Comparison of ENCODE assay signal across 1 cellular context in the genomic region with DNA sequence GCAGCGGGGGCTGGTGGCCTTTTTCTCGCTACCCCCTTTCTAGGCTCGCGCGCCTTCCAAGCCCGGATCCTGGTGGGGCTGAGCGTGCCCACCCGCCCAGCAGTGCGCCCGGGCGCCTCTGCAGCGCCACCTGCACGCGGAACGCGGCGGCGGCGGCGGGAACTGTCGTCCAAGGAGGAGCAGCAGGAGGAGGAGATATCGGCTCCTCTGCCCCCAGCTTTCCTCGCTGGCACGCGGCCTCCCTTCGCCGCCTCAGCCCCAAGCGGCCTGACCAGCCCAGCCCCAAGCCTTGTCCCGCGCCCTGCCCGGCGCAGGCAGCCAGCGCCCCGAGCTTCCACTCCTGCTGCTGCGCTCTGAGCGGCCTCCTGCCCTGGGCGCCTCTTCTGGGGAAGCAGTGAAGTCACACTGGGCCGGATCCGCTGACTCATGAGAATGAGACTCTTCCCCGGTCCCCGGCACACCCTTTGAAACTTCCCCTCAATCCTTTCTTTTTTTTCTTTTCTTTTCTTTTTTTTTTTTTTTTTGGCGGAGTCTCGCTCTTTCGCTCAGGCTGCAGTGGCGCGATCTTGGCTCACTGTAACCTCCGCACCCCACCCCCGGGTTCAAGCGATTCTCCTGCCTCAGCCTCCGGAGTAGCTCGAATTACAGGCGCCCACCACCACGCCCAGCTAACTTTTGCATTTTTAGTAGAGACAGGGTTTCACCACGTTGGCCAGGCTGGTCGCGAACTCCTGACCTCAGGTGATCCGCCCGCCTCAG.
A peak's percentile ranks its signal among the peaks of the same experiment; 100 is the strongest.
TF ChIP-seq lines count a peak whose summit lies in the region.

No MANE protein-coding gene starts in this region.

TF ChIP-seq in HepG2, 621 proteins besides CTCF, POLR2A, EP300 and RAD21 (continues in another document):
- TF ChIP-seq ZNF724P (CRISPR knock-in tag; IDR thresholded peaks at IDR 0.05; ENCODE audit: borderline replicate concordance) (0 out of 2 replicates have a peak, but pooled peaks have one; percentile 41), LCORL (IDR thresholded peaks at IDR 0.05) (no peak), LCORL (CRISPR knock-in tag; IDR thresholded peaks at IDR 0.05) (0 out of 2 replicates have a peak, but pooled peaks have one; percentile 18), KDM2A (CRISPR knock-in tag; IDR thresholded peaks at IDR 0.05; ENCODE audit: borderline replicate concordance, low read depth) (peak; percentile 63; the same call in 1 of the 2 replicates), ZNF225 (CRISPR knock-in tag; IDR thresholded peaks at IDR 0.05) (0 out of 2 replicates have a peak, but pooled peaks have one; percentile 26), MYC (CRISPR knock-in tag; IDR thresholded peaks at IDR 0.05; ENCODE audit: borderline replicate concordance) (peak; percentile 19; the same call in 1 of the 2 replicates), GTF2F1 (IDR thresholded peaks at IDR 0.05; ENCODE audit: low read length) (no peak), MAFK (conservative IDR thresholded peaks at IDR 0.05 in 1 of 2, IDR thresholded peaks at IDR 0.05 in 1 of 2; ENCODE audit: low read length in 2 of 2) (peak; percentile 88 to 90), MAFF (IDR thresholded peaks at IDR 0.05; ENCODE audit: low read depth, low read length) (peak; percentile 82), GABPB1 (CRISPR knock-in tag; IDR thresholded peaks at IDR 0.05) (peak; percentile 42; the same call in 1 of the 2 replicates), ZNF263 (CRISPR knock-in tag; IDR thresholded peaks at IDR 0.05) (peak; percentile 71), SALL1 (CRISPR knock-in tag; IDR thresholded peaks at IDR 0.05) (peak; percentile 51)
- TF ChIP-seq, protein P1, sequence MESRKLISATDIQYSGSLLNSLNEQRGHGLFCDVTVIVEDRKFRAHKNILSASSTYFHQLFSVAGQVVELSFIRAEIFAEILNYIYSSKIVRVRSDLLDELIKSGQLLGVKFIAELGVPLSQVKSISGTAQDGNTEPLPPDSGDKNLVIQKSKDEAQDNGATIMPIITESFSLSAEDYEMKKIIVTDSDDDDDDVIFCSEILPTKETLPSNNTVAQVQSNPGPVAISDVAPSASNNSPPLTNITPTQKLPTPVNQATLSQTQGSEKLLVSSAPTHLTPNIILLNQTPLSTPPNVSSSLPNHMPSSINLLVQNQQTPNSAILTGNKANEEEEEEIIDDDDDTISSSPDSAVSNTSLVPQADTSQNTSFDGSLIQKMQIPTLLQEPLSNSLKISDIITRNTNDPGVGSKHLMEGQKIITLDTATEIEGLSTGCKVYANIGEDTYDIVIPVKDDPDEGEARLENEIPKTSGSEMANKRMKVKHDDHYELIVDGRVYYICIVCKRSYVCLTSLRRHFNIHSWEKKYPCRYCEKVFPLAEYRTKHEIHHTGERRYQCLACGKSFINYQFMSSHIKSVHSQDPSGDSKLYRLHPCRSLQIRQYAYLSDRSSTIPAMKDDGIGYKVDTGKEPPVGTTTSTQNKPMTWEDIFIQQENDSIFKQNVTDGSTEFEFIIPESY (CRISPR knock-in tag; IDR thresholded peaks at IDR 0.05), result peak; percentile 31; the same call in 1 of the 2 replicates
- TF ChIP-seq, protein P2, sequence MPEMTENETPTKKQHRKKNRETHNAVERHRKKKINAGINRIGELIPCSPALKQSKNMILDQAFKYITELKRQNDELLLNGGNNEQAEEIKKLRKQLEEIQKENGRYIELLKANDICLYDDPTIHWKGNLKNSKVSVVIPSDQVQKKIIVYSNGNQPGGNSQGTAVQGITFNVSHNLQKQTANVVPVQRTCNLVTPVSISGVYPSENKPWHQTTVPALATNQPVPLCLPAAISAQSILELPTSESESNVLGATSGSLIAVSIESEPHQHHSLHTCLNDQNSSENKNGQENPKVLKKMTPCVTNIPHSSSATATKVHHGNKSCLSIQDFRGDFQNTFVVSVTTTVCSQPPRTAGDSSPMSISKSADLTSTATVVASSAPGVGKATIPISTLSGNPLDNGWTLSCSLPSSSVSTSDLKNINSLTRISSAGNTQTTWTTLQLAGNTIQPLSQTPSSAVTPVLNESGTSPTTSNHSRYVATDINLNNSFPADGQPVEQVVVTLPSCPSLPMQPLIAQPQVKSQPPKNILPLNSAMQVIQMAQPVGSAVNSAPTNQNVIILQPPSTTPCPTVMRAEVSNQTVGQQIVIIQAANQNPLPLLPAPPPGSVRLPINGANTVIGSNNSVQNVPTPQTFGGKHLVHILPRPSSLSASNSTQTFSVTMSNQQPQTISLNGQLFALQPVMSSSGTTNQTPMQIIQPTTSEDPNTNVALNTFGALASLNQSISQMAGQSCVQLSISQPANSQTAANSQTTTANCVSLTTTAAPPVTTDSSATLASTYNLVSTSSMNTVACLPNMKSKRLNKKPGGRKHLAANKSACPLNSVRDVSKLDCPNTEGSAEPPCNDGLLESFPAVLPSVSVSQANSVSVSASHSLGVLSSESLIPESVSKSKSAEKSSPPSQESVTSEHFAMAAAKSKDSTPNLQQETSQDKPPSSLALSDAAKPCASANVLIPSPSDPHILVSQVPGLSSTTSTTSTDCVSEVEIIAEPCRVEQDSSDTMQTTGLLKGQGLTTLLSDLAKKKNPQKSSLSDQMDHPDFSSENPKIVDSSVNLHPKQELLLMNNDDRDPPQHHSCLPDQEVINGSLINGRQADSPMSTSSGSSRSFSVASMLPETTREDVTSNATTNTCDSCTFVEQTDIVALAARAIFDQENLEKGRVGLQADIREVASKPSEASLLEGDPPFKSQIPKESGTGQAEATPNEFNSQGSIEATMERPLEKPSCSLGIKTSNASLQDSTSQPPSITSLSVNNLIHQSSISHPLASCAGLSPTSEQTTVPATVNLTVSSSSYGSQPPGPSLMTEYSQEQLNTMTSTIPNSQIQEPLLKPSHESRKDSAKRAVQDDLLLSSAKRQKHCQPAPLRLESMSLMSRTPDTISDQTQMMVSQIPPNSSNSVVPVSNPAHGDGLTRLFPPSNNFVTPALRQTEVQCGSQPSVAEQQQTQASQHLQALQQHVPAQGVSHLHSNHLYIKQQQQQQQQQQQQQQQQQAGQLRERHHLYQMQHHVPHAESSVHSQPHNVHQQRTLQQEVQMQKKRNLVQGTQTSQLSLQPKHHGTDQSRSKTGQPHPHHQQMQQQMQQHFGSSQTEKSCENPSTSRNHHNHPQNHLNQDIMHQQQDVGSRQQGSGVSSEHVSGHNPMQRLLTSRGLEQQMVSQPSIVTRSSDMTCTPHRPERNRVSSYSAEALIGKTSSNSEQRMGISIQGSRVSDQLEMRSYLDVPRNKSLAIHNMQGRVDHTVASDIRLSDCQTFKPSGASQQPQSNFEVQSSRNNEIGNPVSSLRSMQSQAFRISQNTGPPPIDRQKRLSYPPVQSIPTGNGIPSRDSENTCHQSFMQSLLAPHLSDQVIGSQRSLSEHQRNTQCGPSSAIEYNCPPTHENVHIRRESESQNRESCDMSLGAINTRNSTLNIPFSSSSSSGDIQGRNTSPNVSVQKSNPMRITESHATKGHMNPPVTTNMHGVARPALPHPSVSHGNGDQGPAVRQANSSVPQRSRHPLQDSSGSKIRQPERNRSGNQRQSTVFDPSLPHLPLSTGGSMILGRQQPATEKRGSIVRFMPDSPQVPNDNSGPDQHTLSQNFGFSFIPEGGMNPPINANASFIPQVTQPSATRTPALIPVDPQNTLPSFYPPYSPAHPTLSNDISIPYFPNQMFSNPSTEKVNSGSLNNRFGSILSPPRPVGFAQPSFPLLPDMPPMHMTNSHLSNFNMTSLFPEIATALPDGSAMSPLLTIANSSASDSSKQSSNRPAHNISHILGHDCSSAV (CRISPR knock-in tag; IDR thresholded peaks at IDR 0.05; ENCODE audit: borderline replicate concordance), result no peak
- TF ChIP-seq, protein P3, sequence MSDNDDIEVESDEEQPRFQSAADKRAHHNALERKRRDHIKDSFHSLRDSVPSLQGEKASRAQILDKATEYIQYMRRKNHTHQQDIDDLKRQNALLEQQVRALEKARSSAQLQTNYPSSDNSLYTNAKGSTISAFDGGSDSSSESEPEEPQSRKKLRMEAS (IDR thresholded peaks at IDR 0.05), result peak; percentile 65
- TF ChIP-seq, protein P4, sequence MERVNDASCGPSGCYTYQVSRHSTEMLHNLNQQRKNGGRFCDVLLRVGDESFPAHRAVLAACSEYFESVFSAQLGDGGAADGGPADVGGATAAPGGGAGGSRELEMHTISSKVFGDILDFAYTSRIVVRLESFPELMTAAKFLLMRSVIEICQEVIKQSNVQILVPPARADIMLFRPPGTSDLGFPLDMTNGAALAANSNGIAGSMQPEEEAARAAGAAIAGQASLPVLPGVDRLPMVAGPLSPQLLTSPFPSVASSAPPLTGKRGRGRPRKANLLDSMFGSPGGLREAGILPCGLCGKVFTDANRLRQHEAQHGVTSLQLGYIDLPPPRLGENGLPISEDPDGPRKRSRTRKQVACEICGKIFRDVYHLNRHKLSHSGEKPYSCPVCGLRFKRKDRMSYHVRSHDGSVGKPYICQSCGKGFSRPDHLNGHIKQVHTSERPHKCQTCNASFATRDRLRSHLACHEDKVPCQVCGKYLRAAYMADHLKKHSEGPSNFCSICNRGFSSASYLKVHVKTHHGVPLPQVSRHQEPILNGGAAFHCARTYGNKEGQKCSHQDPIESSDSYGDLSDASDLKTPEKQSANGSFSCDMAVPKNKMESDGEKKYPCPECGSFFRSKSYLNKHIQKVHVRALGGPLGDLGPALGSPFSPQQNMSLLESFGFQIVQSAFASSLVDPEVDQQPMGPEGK (CRISPR knock-in tag; IDR thresholded peaks at IDR 0.05), result peak; percentile 66; the same call in 1 of the 2 replicates
- TF ChIP-seq, protein P5, sequence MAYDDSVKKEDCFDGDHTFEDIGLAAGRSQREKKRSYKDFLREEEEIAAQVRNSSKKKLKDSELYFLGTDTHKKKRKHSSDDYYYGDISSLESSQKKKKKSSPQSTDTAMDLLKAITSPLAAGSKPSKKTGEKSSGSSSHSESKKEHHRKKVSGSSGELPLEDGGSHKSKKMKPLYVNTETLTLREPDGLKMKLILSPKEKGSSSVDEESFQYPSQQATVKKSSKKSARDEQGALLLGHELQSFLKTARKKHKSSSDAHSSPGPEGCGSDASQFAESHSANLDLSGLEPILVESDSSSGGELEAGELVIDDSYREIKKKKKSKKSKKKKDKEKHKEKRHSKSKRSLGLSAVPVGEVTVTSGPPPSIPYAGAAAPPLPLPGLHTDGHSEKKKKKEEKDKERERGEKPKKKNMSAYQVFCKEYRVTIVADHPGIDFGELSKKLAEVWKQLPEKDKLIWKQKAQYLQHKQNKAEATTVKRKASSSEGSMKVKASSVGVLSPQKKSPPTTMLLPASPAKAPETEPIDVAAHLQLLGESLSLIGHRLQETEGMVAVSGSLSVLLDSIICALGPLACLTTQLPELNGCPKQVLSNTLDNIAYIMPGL (CRISPR knock-in tag; IDR thresholded peaks at IDR 0.05; ENCODE audit: borderline replicate concordance in 1 of 2, low read depth in 1 of 2), result peak; percentile 49 to 86; a peak in 3 of 4 replicates
- TF ChIP-seq, protein P6, sequence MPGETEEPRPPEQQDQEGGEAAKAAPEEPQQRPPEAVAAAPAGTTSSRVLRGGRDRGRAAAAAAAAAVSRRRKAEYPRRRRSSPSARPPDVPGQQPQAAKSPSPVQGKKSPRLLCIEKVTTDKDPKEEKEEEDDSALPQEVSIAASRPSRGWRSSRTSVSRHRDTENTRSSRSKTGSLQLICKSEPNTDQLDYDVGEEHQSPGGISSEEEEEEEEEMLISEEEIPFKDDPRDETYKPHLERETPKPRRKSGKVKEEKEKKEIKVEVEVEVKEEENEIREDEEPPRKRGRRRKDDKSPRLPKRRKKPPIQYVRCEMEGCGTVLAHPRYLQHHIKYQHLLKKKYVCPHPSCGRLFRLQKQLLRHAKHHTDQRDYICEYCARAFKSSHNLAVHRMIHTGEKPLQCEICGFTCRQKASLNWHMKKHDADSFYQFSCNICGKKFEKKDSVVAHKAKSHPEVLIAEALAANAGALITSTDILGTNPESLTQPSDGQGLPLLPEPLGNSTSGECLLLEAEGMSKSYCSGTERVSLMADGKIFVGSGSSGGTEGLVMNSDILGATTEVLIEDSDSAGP (CRISPR knock-in tag; IDR thresholded peaks at IDR 0.05; ENCODE audit: borderline replicate concordance), result peak; percentile 53; the same call in 1 of the 2 replicates
- TF ChIP-seq, protein P7, sequence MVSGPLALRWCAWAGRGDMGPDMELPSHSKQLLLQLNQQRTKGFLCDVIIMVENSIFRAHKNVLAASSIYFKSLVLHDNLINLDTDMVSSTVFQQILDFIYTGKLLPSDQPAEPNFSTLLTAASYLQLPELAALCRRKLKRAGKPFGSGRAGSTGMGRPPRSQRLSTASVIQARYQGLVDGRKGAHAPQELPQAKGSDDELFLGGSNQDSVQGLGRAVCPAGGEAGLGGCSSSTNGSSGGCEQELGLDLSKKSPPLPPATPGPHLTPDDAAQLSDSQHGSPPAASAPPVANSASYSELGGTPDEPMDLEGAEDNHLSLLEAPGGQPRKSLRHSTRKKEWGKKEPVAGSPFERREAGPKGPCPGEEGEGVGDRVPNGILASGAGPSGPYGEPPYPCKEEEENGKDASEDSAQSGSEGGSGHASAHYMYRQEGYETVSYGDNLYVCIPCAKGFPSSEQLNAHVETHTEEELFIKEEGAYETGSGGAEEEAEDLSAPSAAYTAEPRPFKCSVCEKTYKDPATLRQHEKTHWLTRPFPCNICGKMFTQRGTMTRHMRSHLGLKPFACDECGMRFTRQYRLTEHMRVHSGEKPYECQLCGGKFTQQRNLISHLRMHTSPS (CRISPR knock-in tag; IDR thresholded peaks at IDR 0.05; ENCODE audit: low read depth), result 0 out of 2 replicates have a peak, but pooled peaks have one; percentile 38
